7 cellular contexts compared by ENCODE assay signal in genomic region chrX:47562615-47563243, GRCh38. TPM values are rescaled to one million over a fixed set of nuclear protein-coding genes. Genes with fewer than 3 reads are reported as not detected.
A peak's percentile ranks its signal among the peaks of the same experiment; 100 is the strongest.
DNase-seq lines count a peak whose midpoint lies in the region; ATAC-seq, FAIRE-seq and TF ChIP-seq lines count a peak whose summit lies in the region.

No MANE protein-coding gene starts in this region.

- no peak for TF ChIP-seq RAD21 in neural cell (conservative IDR thresholded peaks at IDR 0.05)

- TF ChIP-seq CTCF in GM06990 (IDR thresholded peaks at IDR 0.05; ENCODE audit: insufficient read depth, low read length, poor library complexity, severe bottlenecking) (peak; percentile 20), MM.1S (IDR thresholded peaks at IDR 0.05; ENCODE audit: low read length) (peak; percentile 26; the same call in 1 of the 2 replicates), neural cell (IDR thresholded peaks at IDR 0.05; ENCODE audit: poor library complexity, severe bottlenecking) (peak; percentile 9)

- H3F3A ChIP-seq in MM.1S (ENCODE audit: insufficient read depth, low read length) (no peaks in the 10 kb centered on the region), neural cell (ENCODE audit: insufficient read depth, low read length, poor library complexity, severe bottlenecking) (no peaks in the 10 kb centered on the region)

- H4K20me1 ChIP-seq in MM.1S (ENCODE audit: insufficient read depth, low read length) = no peaks in the 10 kb centered on the region
- H4K20me1 ChIP-seq in neural cell (ENCODE audit: insufficient read depth) = no peaks in the 10 kb centered on the region

- H3K79me2 ChIP-seq in MM.1S (ENCODE audit: low read length) = peaks cover 27% of the 10 kb centered on the region
- peaks cover 7% of the 10 kb centered on the region for H3K79me2 ChIP-seq in neural cell (replicated peaks; ENCODE audit: insufficient read depth, low read length)

- no peak overlapping the region for H3K27ac ChIP-seq in MM.1S (ENCODE audit: low read length)
- H3K27ac ChIP-seq in neural cell (ENCODE audit: low read length) = no peak overlapping the region

- H3K4me3 ChIP-seq in GM06990 (replicated peaks; ENCODE audit: low read depth, low read length) (no peak overlapping the region), MM.1S (ENCODE audit: low read length) (no peak overlapping the region), adipocyte (ENCODE audit: low read length) (no peak overlapping the region), neural cell (ENCODE audit: low read length) (no peak overlapping the region)

- H3K9me2 ChIP-seq in MM.1S (replicated peaks; ENCODE audit: insufficient read depth, low read length) (no peaks in the 10 kb centered on the region), neural cell (ENCODE audit: insufficient read depth, low read length) (no peaks in the 10 kb centered on the region)

- DNase-seq in GM06990 (ENCODE audit: extremely low read depth, insufficient read length) (no peak), MM.1S (no peak), adipocyte (ENCODE audit: low read depth) (peak; percentile 48), urothelium cell line (ENCODE audit: low spot score) (no peak), GM19240 (ENCODE audit: insufficient read length, low spot score) (no peak)

- H3K27me3 ChIP-seq in GM06990 (replicated peaks; ENCODE audit: control insufficient read depth, insufficient read depth, low read length) (no peaks in the 10 kb centered on the region), MM.1S (replicated peaks; ENCODE audit: insufficient read depth, low read length) (no peaks in the 10 kb centered on the region), adipocyte (replicated peaks; ENCODE audit: control insufficient read depth, insufficient read depth, low read length) (peaks cover 3% of the 10 kb centered on the region), neural cell (ENCODE audit: insufficient read depth, low read depth, low read length) (no peaks in the 10 kb centered on the region)

- H2AFZ ChIP-seq in MM.1S (ENCODE audit: low read length) (no peak overlapping the region), neural cell (ENCODE audit: low read depth, low read length) (no peak overlapping the region)

- H3K4me1 ChIP-seq in MM.1S (ENCODE audit: low read length) (no peaks in the 10 kb centered on the region), adipocyte (ENCODE audit: control insufficient read depth, insufficient read depth, low read length) (no peaks in the 10 kb centered on the region)

- peaks cover 5% of the 10 kb centered on the region for H3K36me3 ChIP-seq in GM06990 (ENCODE audit: control insufficient read depth, insufficient read depth, low read length)
- H3K36me3 ChIP-seq in MM.1S (replicated peaks; ENCODE audit: insufficient read depth, low read length) = no peaks in the 10 kb centered on the region
- peaks cover 32% of the 10 kb centered on the region for H3K36me3 ChIP-seq in adipocyte (ENCODE audit: control insufficient read depth, insufficient read depth, low read length, severe bottlenecking)
- H3K36me3 ChIP-seq in neural cell (ENCODE audit: insufficient read depth, low read length) = no peaks in the 10 kb centered on the region

- H3K9me3 ChIP-seq in MM.1S (replicated peaks; ENCODE audit: insufficient read depth, low read length) = no peaks in the 10 kb centered on the region
- H3K9me3 ChIP-seq in adipocyte (ENCODE audit: control insufficient read depth, low read length) = no peaks in the 10 kb centered on the region
- H3K9me3 ChIP-seq in neural cell (ENCODE audit: low read length) = no peaks in the 10 kb centered on the region

- H3K4me2 ChIP-seq in MM.1S (ENCODE audit: low read depth, low read length) = no peak overlapping the region
- no peak overlapping the region for H3K4me2 ChIP-seq in neural cell (ENCODE audit: low read length)

- TF ChIP-seq EP300 in neural cell (conservative IDR thresholded peaks at IDR 0.05; ENCODE audit: poor library complexity, severe bottlenecking) = no peak

- FAIRE-seq in urothelium cell line (lab: Jason Lieb, UNC) = no peak

- ATAC-seq in HG03196 (IDR thresholded peaks at IDR 0.05; ENCODE audit: unreplicated experiment) = no peak

- H3K9ac ChIP-seq in MM.1S (ENCODE audit: low read length) = no peak overlapping the region
- H3K9ac ChIP-seq in adipocyte (ENCODE audit: low read length) = no peak overlapping the region
- H3K9ac ChIP-seq in neural cell (ENCODE audit: low read length) = no peak overlapping the region

TF ChIP-seq in neural cell, 6 proteins besides CTCF, POLR2A, EP300 and RAD21:
- no peak for TF ChIP-seq MXI1 (conservative IDR thresholded peaks at IDR 0.05; ENCODE audit: poor library complexity, severe bottlenecking)

RNA-seq across cellular contexts. Expression of gene ARAF, which starts 1.7 kb away (rescaled TPM):
- polyA plus RNA-seq in neural cell = 9.9 and 25.0 TPM in 2 replicates
- 15.3 and 17.3 TPM in 2 replicates for polyA minus RNA-seq in neural cell

RNA-seq across cellular contexts. Expression of gene TIMP1, which starts 19.5 kb away (rescaled TPM):
- 2.0 and 3.9 TPM in 2 replicates for polyA plus RNA-seq in neural cell
- 0.97 TPM in 1 of 2 replicates, not detected in the other for polyA minus RNA-seq in neural cell

RNA-seq across cellular contexts. Expression of gene SYN1, which starts 56.9 kb away (rescaled TPM):
- 4.3 and 6.7 TPM in 2 replicates for polyA plus RNA-seq in neural cell
- 10.7 and 10.9 TPM in 2 replicates for polyA minus RNA-seq in neural cell
